16 cellular contexts compared by ENCODE assay signal in the genomic region with DNA sequence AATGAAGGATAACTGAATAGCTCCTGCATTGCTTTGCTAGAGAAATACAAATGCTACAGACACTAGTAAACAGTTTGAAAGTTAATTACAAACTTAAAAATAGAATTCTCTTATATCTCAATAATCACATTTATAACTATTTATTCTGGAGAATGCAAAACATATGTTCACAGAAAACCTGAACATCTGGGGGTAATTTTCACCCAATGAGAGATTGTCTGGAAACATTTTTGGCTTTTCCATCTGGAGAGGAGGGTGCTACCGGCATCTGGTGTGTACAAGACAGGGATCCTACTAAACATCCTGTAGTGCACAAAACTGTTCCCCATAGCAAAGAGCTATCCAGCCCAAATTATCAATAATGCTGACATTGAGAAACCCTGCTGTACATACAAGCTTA.
"Had no signal": no experiment of that assay in that cellular context is flagged by ENCODE, and none has a peak within 500 bp of the region (broad histone marks: within the 10 kb centered on the region; RNA-seq: fewer than 3 reads in every experiment).

No MANE protein-coding gene starts in this region.

- DNase-seq: Kasumi-1, NCI-H1092 treated with DMSO at 0.1 percent for 48 hours, NCI-H1436, NCI-H1930, NCI-H2081, NCI-H2107, NCI-H2227 treated with DMSO at 0.1 percent for 48 hours, NCI-H526, NCI-H748 treated with DMSO at 0.1 percent for 48 hours, Right ventricle myocardium superior, RPMI8226, SIG-M5 had no signal

- H3K9ac ChIP-seq: KMS-11 had no signal

- H3K27ac ChIP-seq: KMS-11, SJSA1 had no signal

- H3K4me2 ChIP-seq: KMS-11 had no signal

- H3K9me3 ChIP-seq: SJSA1 had no signal

- FAIRE-seq: K562, RCC 7860 had no signal

- H3K27me3 ChIP-seq: SJSA1 had no signal

- H3K4me1 ChIP-seq: SJSA1 had no signal

- H3K36me3 ChIP-seq: SJSA1 had no signal

- ATAC-seq: K562 had no signal

- H3K4me3 ChIP-seq: K562, SJSA1 had no signal
